Comparison of ENCODE assay signal across 8 cellular contexts in the genomic region with DNA sequence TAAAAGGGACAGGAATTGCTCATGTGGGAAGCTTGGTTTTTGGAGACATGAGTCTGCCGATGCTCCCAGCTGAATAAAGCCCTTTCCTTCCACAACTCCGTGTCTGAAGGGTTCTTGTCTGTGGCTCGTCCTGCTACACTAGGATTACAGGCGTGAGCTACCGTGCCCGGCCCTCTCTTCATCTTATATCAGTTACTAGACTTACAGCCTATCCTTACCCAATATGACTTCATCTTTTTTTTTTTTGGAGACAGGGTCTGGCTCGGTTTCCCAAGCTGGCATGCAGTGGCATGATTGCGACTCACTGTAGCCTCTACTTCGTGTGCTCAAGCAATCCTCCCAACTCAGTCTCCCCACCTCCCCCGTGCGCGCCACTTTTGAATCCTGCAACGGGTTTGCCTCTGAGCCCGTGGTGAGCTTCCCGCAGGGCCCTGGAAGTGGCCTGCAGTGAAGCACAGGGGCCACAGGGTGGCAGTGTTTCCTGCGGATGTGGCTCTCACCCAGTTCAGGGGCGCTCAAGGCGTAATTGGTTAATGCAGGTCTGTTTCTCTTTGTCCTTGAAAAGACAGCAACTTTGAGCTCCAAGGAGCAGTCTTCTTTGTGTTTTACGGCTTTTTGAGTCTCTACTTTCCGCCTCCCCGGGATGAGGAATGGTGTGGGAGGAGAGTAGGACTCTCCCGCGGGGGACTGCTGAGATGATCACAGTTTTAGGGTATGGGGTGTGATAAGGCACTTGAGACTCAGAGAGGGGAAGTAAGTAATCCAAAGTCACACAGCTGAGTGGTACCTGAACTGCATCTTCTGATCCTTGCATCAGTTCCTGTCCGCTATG. TPM values are rescaled to one million over a fixed set of nuclear protein-coding genes. Genes with fewer than 3 reads are reported as not detected.
DNase-seq lines count a peak whose midpoint lies in the region; ATAC-seq and TF ChIP-seq lines count a peak whose summit lies in the region.

No MANE protein-coding gene starts in this region.

- TF ChIP-seq CTCF in DND-41 (IDR thresholded peaks at IDR 0.05; ENCODE audit: borderline replicate concordance, extremely low read depth, low read length, poor library complexity, severe bottlenecking): peak; percentile 98
- peak; percentile 95 to 97 (median 96) for TF ChIP-seq CTCF in right lobe of liver (IDR thresholded peaks at IDR 0.05)

- no peaks in the 10 kb centered on the region for H3K27me3 ChIP-seq in DND-41 (ENCODE audit: insufficient read depth, low read length, poor library complexity)
- H3K27me3 ChIP-seq in right lobe of liver: no peaks in the 10 kb centered on the region

- peak overlapping the region; percentile 42 for H2AFZ ChIP-seq in DND-41 (ENCODE audit: low read depth, low read length)

- no peaks in the 10 kb centered on the region for H3K9me3 ChIP-seq in DND-41 (ENCODE audit: insufficient read depth, low read length, severe bottlenecking)
- no peaks in the 10 kb centered on the region for H3K9me3 ChIP-seq in right lobe of liver

- H3K79me2 ChIP-seq in DND-41 (ENCODE audit: insufficient read depth, low read length): no peaks in the 10 kb centered on the region

- H3K4me3 ChIP-seq in DND-41 (ENCODE audit: low read depth in 1 of 2, low read length in 2 of 2): no peak overlapping the region
- H3K4me3 ChIP-seq in right lobe of liver: no peak overlapping the region

- 18% methylated on average over 20 of the region's 24 CpGs for WGBS in right lobe of liver (ENCODE audit: insufficient coverage, low coverage, low lambda C conversion rate, missing lambda C conversion rate)

- H3K27ac ChIP-seq in DND-41 (ENCODE audit: low read length) (no peak overlapping the region), right lobe of liver (no peak overlapping the region)

- no peak for TF ChIP-seq POLR2A in right lobe of liver (IDR thresholded peaks at IDR 0.05)

- DNase-seq in DND-41 (peak; percentile 77), NCI-H345 treated with DMSO at 0.1 percent for 48 hours (lab: John Stamatoyannopoulos, UW; ENCODE audit: unreplicated experiment) (peak; percentile 42), cerebellar cortex (ENCODE audit: low spot score) (peak; percentile 70), right lobe of liver (peak; percentile 61 to 68 (median 63)), GF-D8 (lab: John Stamatoyannopoulos, UW) (no peak)
- DNase-seq in activated CD4-positive, alpha-beta T cell treated with anti-CD3 and anti-CD28 coated beads for 4 hours: peak; percentile 54 to 69
- peak in 2 of 3 experiments; percentile 38 to 41 for DNase-seq in stimulated activated CD4-positive, alpha-beta T cell treated with anti-CD3 and anti-CD28 coated beads, TNF-alpha, amount 100 ng/mL, for 4 hours (ENCODE audit: low read depth in 3 of 3)

- H4K20me1 ChIP-seq in DND-41 (ENCODE audit: insufficient read depth, low read length): no peaks in the 10 kb centered on the region

- H3K36me3 ChIP-seq in DND-41 (ENCODE audit: insufficient read depth, low read length) (no peaks in the 10 kb centered on the region), right lobe of liver (no peaks in the 10 kb centered on the region)

- H3K4me1 ChIP-seq in DND-41 (ENCODE audit: insufficient read depth, low read length) (peaks cover 3% of the 10 kb centered on the region), right lobe of liver (no peaks in the 10 kb centered on the region)

- intact Hi-C loops in right lobe of liver (cut with DNase I): loop anchor here (10.0 kb wide), 3 partner anchors 387 to 477 kb away; no protein-coding TSS in a partner anchor

- ATAC-seq in DND-41 (ENCODE audit: insufficient read depth, low read depth): peak; percentile 100
- ATAC-seq in HG02678 (IDR thresholded peaks at IDR 0.05; ENCODE audit: unreplicated experiment): peak; percentile 83
- ATAC-seq in right lobe of liver: peak; percentile 98 to 100 (median 98)

- H3K9ac ChIP-seq in DND-41 (ENCODE audit: low read depth, low read length): no peak overlapping the region

- H3K4me2 ChIP-seq in DND-41 (ENCODE audit: insufficient read depth, low read length): peak overlapping the region; percentile 13; the same call in 1 of the 2 replicates

RNA-seq across cellular contexts. Expression of a gene that starts 22.7 kb away (rescaled TPM):
- 10 to 100 TPM in 1 of 6 experiments, 1 to 10 TPM in 5; 2.6 to 20.8 (median 5.1) TPM for total RNA-seq in right lobe of liver
